ENCODE assay signal across 1 cellular context in genomic region chr1:43389326-43390313, GRCh38.
TF ChIP-seq lines count a peak whose summit lies in the region.

Gene MED8 (minus strand): TSS chr1:43389800. CDS start chr1:43389764, 36 bp downstream.
Gene SZT2 (plus strand): TSS chr1:43389899. CDS start chr1:43389969, 70 bp downstream.

TF ChIP-seq in K562, 482 proteins besides CTCF, POLR2A, EP300 and RAD21 (continued from another document and continues in another):
- TF ChIP-seq CHD4 (IDR thresholded peaks at IDR 0.05; ENCODE audit: insufficient read depth, insufficient replicate concordance, low read depth, low read length, poor library complexity, severe bottlenecking): no peak
- peak; percentile 82 for TF ChIP-seq OTX1 (CRISPR knock-in tag; IDR thresholded peaks at IDR 0.05)
- TF ChIP-seq ZBTB2 (IDR thresholded peaks at IDR 0.05): 0 out of 2 replicates have a peak, but pooled peaks have one; percentile 31
- 0 out of 2 replicates have a peak, but pooled peaks have one; percentile 17 for TF ChIP-seq CAMTA2 (CRISPR knock-in tag; conservative IDR thresholded peaks at IDR 0.05)
- TF ChIP-seq ZBTB7A (IDR thresholded peaks at IDR 0.05; ENCODE audit: borderline replicate concordance, control insufficient read depth, low read depth, low read length): no peak; the same call in 1 of the 2 replicates
- 0 out of 2 replicates have a peak, but pooled peaks have one; percentile 19 for TF ChIP-seq ZNF830 (CRISPR knock-in tag; IDR thresholded peaks at IDR 0.05)
- peak; percentile 99 for TF ChIP-seq POLR2B (IDR thresholded peaks at IDR 0.05; ENCODE audit: low read depth, partially characterized antibody)
- TF ChIP-seq HDAC8 (tag; IDR thresholded peaks at IDR 0.05): no peak
- TF ChIP-seq PRMT5 (CRISPR knock-in tag; IDR thresholded peaks at IDR 0.05): no peak
- TF ChIP-seq RBM39 (optimal IDR thresholded peaks at IDR 0.05; ENCODE audit: low read depth, low read length): no peak
- TF ChIP-seq ZHX1 (conservative IDR thresholded peaks at IDR 0.05; ENCODE audit: low read length): no peak
- peak; percentile 60; the same call in 1 of the 2 replicates for TF ChIP-seq KLF6 (CRISPR knock-in tag; IDR thresholded peaks at IDR 0.05; ENCODE audit: borderline replicate concordance)
- TF ChIP-seq ESRRB (CRISPR knock-in tag; IDR thresholded peaks at IDR 0.05; ENCODE audit: borderline replicate concordance): no peak
- TF ChIP-seq EP400 (IDR thresholded peaks at IDR 0.05): peak; percentile 100
- TF ChIP-seq NCOR1 (IDR thresholded peaks at IDR 0.05): no peak; the same call in 1 of the 2 replicates
- no peak for TF ChIP-seq HOMEZ (CRISPR knock-in tag; IDR thresholded peaks at IDR 0.05)
- no peak for TF ChIP-seq PCBP1 (IDR thresholded peaks at IDR 0.05; ENCODE audit: low read depth, low read length, poor library complexity, severe bottlenecking)
- no peak for TF ChIP-seq NR3C1 (CRISPR knock-in tag; IDR thresholded peaks at IDR 0.05)
- TF ChIP-seq ILF3 (IDR thresholded peaks at IDR 0.05; ENCODE audit: borderline replicate concordance): no peak
- no peak for TF ChIP-seq KAT2B (IDR thresholded peaks at IDR 0.05; ENCODE audit: low read depth, low read length)
- no peak for TF ChIP-seq IRF1 (CRISPR knock-in tag; IDR thresholded peaks at IDR 0.05; ENCODE audit: borderline replicate concordance)
- TF ChIP-seq NKRF (IDR thresholded peaks at IDR 0.05; ENCODE audit: borderline replicate concordance): peak; percentile 97
- TF ChIP-seq E2F6 (IDR thresholded peaks at IDR 0.05; ENCODE audit: borderline replicate concordance in 1 of 2, extremely low read depth in 1 of 2, insufficient read depth in 1 of 2, insufficient read length in 1 of 2, low read depth in 1 of 2, low read length in 1 of 2, poor library complexity in 1 of 2, severe bottlenecking in 1 of 2): no peak
- TF ChIP-seq RBBP5 (IDR thresholded peaks at IDR 0.05; ENCODE audit: borderline replicate concordance, insufficient read depth, low read length, poor library complexity, severe bottlenecking): peak; percentile 90
- no peak for TF ChIP-seq ZBTB8A (IDR thresholded peaks at IDR 0.05; ENCODE audit: partially characterized antibody)
- TF ChIP-seq ZNF253 (CRISPR knock-in tag; conservative IDR thresholded peaks at IDR 0.05): no peak
- TF ChIP-seq GATA2 (CRISPR knock-in tag; IDR thresholded peaks at IDR 0.05): no peak
- peak; percentile 89 for TF ChIP-seq KLF1 (tag; IDR thresholded peaks at IDR 0.05)
- no peak for TF ChIP-seq ZNF507 (tag; conservative IDR thresholded peaks at IDR 0.05)
- TF ChIP-seq POLR2AphosphoS2 (IDR thresholded peaks at IDR 0.05; ENCODE audit: low read length): peak; percentile 59; the same call in 1 of the 2 replicates
- no peak for TF ChIP-seq ZNF589 (CRISPR knock-in tag; IDR thresholded peaks at IDR 0.05; ENCODE audit: low read depth)
- TF ChIP-seq ZNF354B (CRISPR knock-in tag; IDR thresholded peaks at IDR 0.05): no peak
- no peak for TF ChIP-seq ZNF184 (CRISPR knock-in tag; IDR thresholded peaks at IDR 0.05)
- TF ChIP-seq CBFA2T3 (IDR thresholded peaks at IDR 0.05): 0 out of 2 replicates have a peak, but pooled peaks have one; percentile 27
- TF ChIP-seq SRSF3 (IDR thresholded peaks at IDR 0.05; ENCODE audit: insufficient read depth, low read length): 0 out of 2 replicates have a peak, but pooled peaks have one; percentile 88
- TF ChIP-seq E2F4 (CRISPR knock-in tag; IDR thresholded peaks at IDR 0.05; ENCODE audit: low read depth): no peak
- TF ChIP-seq THRB (CRISPR knock-in tag; conservative IDR thresholded peaks at IDR 0.05): peak; percentile 95
- no peak for TF ChIP-seq NELFE (IDR thresholded peaks at IDR 0.05; ENCODE audit: insufficient read depth, insufficient read length)
- no peak for TF ChIP-seq E2F5 (CRISPR knock-in tag; IDR thresholded peaks at IDR 0.05)
- TF ChIP-seq KDM5B (IDR thresholded peaks at IDR 0.05; ENCODE audit: insufficient replicate concordance, low read depth, low read length): peak; percentile 98
- TF ChIP-seq TARDBP (IDR thresholded peaks at IDR 0.05): no peak
- TF ChIP-seq RBM14 (IDR thresholded peaks at IDR 0.05; ENCODE audit: borderline replicate concordance, insufficient read depth, low read depth, low read length): no peak
- peak; percentile 51; the same call in 1 of the 2 replicates for TF ChIP-seq ARID4B (CRISPR knock-in tag; IDR thresholded peaks at IDR 0.05)
- TF ChIP-seq NBN (IDR thresholded peaks at IDR 0.05; ENCODE audit: low read depth): peak; percentile 92
- TF ChIP-seq POLR3A (IDR thresholded peaks at IDR 0.05; ENCODE audit: borderline replicate concordance, extremely low read depth, insufficient read depth, insufficient read length): no peak
- no peak for TF ChIP-seq CBX5 (IDR thresholded peaks at IDR 0.05; ENCODE audit: borderline replicate concordance, low read depth)
- peak; percentile 93 for TF ChIP-seq ZNF316 (IDR thresholded peaks at IDR 0.05)
- 0 out of 2 replicates have a peak, but pooled peaks have one; percentile 42 for TF ChIP-seq HMG20B (CRISPR knock-in tag; IDR thresholded peaks at IDR 0.05)
- TF ChIP-seq KLF13 (tag; IDR thresholded peaks at IDR 0.05; ENCODE audit: borderline replicate concordance, low read depth): no peak
- TF ChIP-seq BRCA1 (IDR thresholded peaks at IDR 0.05): no peak
- TF ChIP-seq BRCA1 (CRISPR knock-in tag; IDR thresholded peaks at IDR 0.05): no peak
